In the genomic region with DNA sequence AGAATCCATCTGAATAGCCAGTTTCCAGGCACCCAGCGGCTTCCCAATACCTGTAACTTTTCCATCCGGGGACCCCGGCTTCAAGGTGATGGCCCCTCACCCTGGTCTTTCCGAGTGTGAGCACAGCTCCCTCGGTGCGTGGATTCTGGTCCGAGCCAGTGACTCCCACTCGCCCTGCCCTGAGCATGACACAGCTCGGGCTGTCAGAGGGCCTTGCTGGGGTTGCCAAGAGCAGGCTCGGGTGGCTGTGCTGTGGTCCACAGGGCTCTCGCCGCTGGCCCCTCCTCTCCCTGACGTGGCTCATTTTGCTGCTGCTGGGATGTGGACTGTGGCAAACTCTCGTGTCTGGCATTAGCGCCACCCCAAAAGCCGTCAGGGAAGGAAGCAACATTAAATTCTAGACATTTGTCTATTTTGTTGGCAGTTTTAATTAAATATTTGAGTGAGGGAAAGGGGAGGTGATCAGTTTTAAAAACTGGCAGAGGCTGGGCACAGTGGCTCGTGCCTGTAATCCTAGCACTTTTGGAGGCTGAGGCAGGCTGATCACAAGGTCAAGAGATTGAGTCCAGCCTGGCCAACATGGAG, we compare ENCODE assay signal across 15 cellular contexts. TPM values are rescaled to one million over a fixed set of nuclear protein-coding genes. Genes with fewer than 3 reads are reported as not detected.
"Had no signal": no experiment of that assay in that cellular context is flagged by ENCODE, and none has a peak within 500 bp of the region (broad histone marks: within the 10 kb centered on the region; RNA-seq: fewer than 3 reads in every experiment).

No MANE protein-coding gene starts in this region.

- H3K36me3 ChIP-seq: breast epithelium, vagina had no signal

- H3K9me3 Mint-ChIP-seq: activated naive CD8-positive, alpha-beta T cell treated with anti-CD3 and anti-CD28 coated beads for 36 hours; memory B cell; natural killer cell treated with Interleukin-12 subunit alpha and Interleukin-12 subunit beta and Interleukin-15 and Interleukin-18, amount 100 ng/mL, for 72 hours had no signal

- H3K27ac Mint-ChIP-seq: activated naive CD8-positive, alpha-beta T cell treated with anti-CD3 and anti-CD28 coated beads for 36 hours; memory B cell; natural killer cell treated with Interleukin-12 subunit alpha and Interleukin-12 subunit beta and Interleukin-15 and Interleukin-18, amount 100 ng/mL, for 72 hours had no signal

- H3K36me3 Mint-ChIP-seq: natural killer cell treated with Interleukin-12 subunit alpha and Interleukin-12 subunit beta and Interleukin-15 and Interleukin-18, amount 100 ng/mL, for 72 hours had no signal

- H3K4me3 ChIP-seq: breast epithelium, tibial artery, vagina had no signal

- H3K4me3 Mint-ChIP-seq: activated naive CD8-positive, alpha-beta T cell treated with anti-CD3 and anti-CD28 coated beads for 36 hours; memory B cell; natural killer cell treated with Interleukin-12 subunit alpha and Interleukin-12 subunit beta and Interleukin-15 and Interleukin-18, amount 100 ng/mL, for 72 hours had no signal

- H3K4me1 Mint-ChIP-seq: activated naive CD8-positive, alpha-beta T cell treated with anti-CD3 and anti-CD28 coated beads for 36 hours had no signal

- H3K27me3 Mint-ChIP-seq: activated naive CD8-positive, alpha-beta T cell treated with anti-CD3 and anti-CD28 coated beads for 36 hours; memory B cell; natural killer cell treated with Interleukin-12 subunit alpha and Interleukin-12 subunit beta and Interleukin-15 and Interleukin-18, amount 100 ng/mL, for 72 hours had no signal

- DNase-seq: activated CD4-positive, CD25-positive, alpha-beta regulatory T cell treated with anti-CD3 and anti-CD28 coated beads, Interleukin-2, amount 50 U/mL, for 72 hours; activated naive CD8-positive, alpha-beta T cell treated with anti-CD3 and anti-CD28 coated beads for 36 hours; aorta; dermis blood vessel endothelial cell; hippocampal formation; left cardiac atrium; stimulated activated CD4-positive, alpha-beta T cell treated with anti-CD3 and anti-CD28 coated beads, Interleukin-15, amount 100 ng/mL, for 24 hours; stimulated activated CD4-positive, alpha-beta T cell treated with anti-CD3 and anti-CD28 coated beads, Interleukin-4, amount 100 ng/mL, for 4 hours; tibial artery had no signal

- H3K4me1 ChIP-seq: breast epithelium, tibial artery, vagina had no signal

- H3K9me3 ChIP-seq: breast epithelium, tibial artery, vagina had no signal

- ATAC-seq: left cardiac atrium; natural killer cell treated with Interleukin-12 subunit alpha and Interleukin-12 subunit beta and Interleukin-15 and Interleukin-18, amount 100 ng/mL, for 72 hours had no signal

- H3K27me3 ChIP-seq: breast epithelium, tibial artery, vagina had no signal

- H3K27ac ChIP-seq: breast epithelium, tibial artery, vagina had no signal

RNA-seq across cellular contexts. Expression of gene ESPNL, which starts 5.6 kb away (rescaled TPM):
- total RNA-seq: activated naive CD8-positive, alpha-beta T cell treated with anti-CD3 and anti-CD28 coated beads for 36 hours; aorta; dermis blood vessel endothelial cell had no signal

RNA-seq across cellular contexts. Expression of gene KLHL30, which starts 43.9 kb away (rescaled TPM):
- total RNA-seq: activated naive CD8-positive, alpha-beta T cell treated with anti-CD3 and anti-CD28 coated beads for 36 hours; cerebellum; dermis blood vessel endothelial cell; natural killer cell treated with Interleukin-12 subunit alpha and Interleukin-12 subunit beta and Interleukin-15 and Interleukin-18, amount 100 ng/mL, for 72 hours; T-helper 2 cell treated with Interferon-gamma antibody and Interleukin-4, amounts not matched to agents 100 ng/mL and 5 ng/mL, for 36 hours had no signal
